In genomic region chr7:8261711-8262695, GRCh38 we compare ENCODE assay signal across 8 cellular contexts. TPM values are rescaled to one million over a fixed set of nuclear protein-coding genes. Genes with fewer than 3 reads are reported as not detected.
DNase-seq lines count a peak whose midpoint lies in the region; ATAC-seq, FAIRE-seq and TF ChIP-seq lines count a peak whose summit lies in the region.

Gene ICA1 (minus strand): TSS chr7:8262167. CDS start chr7:8235926, 26,241 bp downstream.

- ATAC-seq in HG03066 (IDR thresholded peaks at IDR 0.05; ENCODE audit: low read depth, unreplicated experiment), result peak; percentile 66

- peaks cover 2% of the 10 kb centered on the region for H3K36me3 Mint-ChIP-seq in neural crest cell (ENCODE audit: low read depth)

- DNase-seq in A172 (ENCODE audit: low spot score) (peak; percentile 57), GM12891 (ENCODE audit: insufficient read length, low spot score) (peak; percentile 42), NCI-H510A (lab: John Stamatoyannopoulos, UW) (peak; percentile 83), globus pallidus (ENCODE audit: low spot score) (peak; percentile 14), neural crest cell (ENCODE audit: low read depth, low spot score) (peak; percentile 61)
- DNase-seq in activated naive CD4-positive, alpha-beta T cell treated with anti-CD3 and anti-CD28 coated beads, Interleukin-2, amount 50 U/mL, for 16 hours, result peak; percentile 15
- no peak for DNase-seq in central memory CD4-positive, alpha-beta T cell

- no peaks in the 10 kb centered on the region for H3K9me3 Mint-ChIP-seq in neural crest cell

- TF ChIP-seq POLR2A in GM12891 (IDR thresholded peaks at IDR 0.05; ENCODE audit: low read depth, low read length), result no peak

- H3K4me3 Mint-ChIP-seq in neural crest cell, result peak within 1 kb of the TSS; percentile 90

- peaks cover 6% of the 10 kb centered on the region for H3K4me1 Mint-ChIP-seq in neural crest cell

- FAIRE-seq in GM12891 (lab: Jason Lieb, UNC), result no peak

- peak; percentile 22 for TF ChIP-seq CTCF in neural crest cell (conservative IDR thresholded peaks at IDR 0.05)

- peaks cover 66% of the 10 kb centered on the region for H3K27me3 Mint-ChIP-seq in neural crest cell (ENCODE audit: low read depth)

- no peak within 1 kb of the TSS for H3K27ac Mint-ChIP-seq in neural crest cell (ENCODE audit: unreplicated experiment)

TF ChIP-seq in GM12891, 5 proteins besides CTCF, POLR2A, EP300 and RAD21:
- TF ChIP-seq SPI1 (IDR thresholded peaks at IDR 0.05; ENCODE audit: low read depth, low read length) (no peak), PAX5 (IDR thresholded peaks at IDR 0.05; ENCODE audit: insufficient read depth, low read length, severe bottlenecking) (no peak), POLR2AphosphoS5 (IDR thresholded peaks at IDR 0.05; ENCODE audit: low read depth, low read length) (no peak), TAF1 (IDR thresholded peaks at IDR 0.05; ENCODE audit: low read depth, low read length) (no peak), POU2F2 (IDR thresholded peaks at IDR 0.05; ENCODE audit: low read depth, low read length) (no peak)

RNA-seq across cellular contexts. Expression of gene ICA1, which starts in this region (rescaled TPM):
- 6.5 and 10.4 TPM in 2 replicates for total RNA-seq in A172 (2014; rRNA removed; shearing (Covaris generic))
- polyA plus RNA-seq in GM12891 (2012; ENCODE audit: low read depth, missing spikeins), result 3.7 TPM
- 3.5 and 4.2 TPM in 2 replicates for total RNA-seq in neural crest cell
